In genomic region chr12:108621161-108621560, GRCh38 we compare ENCODE assay signal across 22 cellular contexts. TPM values are rescaled to one million over a fixed set of nuclear protein-coding genes. Genes with fewer than 3 reads are reported as not detected.
DNase-seq lines count a peak whose midpoint lies in the region; FAIRE-seq and TF ChIP-seq lines count a peak whose summit lies in the region.
"Had no signal": no experiment of that assay in that cellular context is flagged by ENCODE, and none has a peak within 500 bp of the region (broad histone marks: within the 10 kb centered on the region; RNA-seq: fewer than 3 reads in every experiment).

No MANE protein-coding gene starts in this region.

- no peaks in the 10 kb centered on the region for H3K27me3 Mint-ChIP-seq in activated CD4-positive, alpha-beta T cell treated with anti-CD3 and anti-CD28 coated beads, Interleukin-2, amount 10 ng/mL, durations not matched to agents 7 days and 5 days
- no peaks in the 10 kb centered on the region for H3K27me3 Mint-ChIP-seq in activated T-helper 1 cell treated with anti-CD3 and anti-CD28 coated beads, Interleukin-12 subunit alpha, Interleukin-12 subunit beta, Interleukin-2, Interleukin-4 antibody, amounts not matched to agents 30 ng/mL and 10 ng/mL and 1 ng/mL, durations not matched to agents 14 hours and 24 hours and 36 hours (ENCODE audit: insufficient read depth)
- H3K27me3 Mint-ChIP-seq in osteocyte (ENCODE audit: unreplicated experiment), result no peaks in the 10 kb centered on the region

- H3K4me1 ChIP-seq in endothelial cell of umbilical vein (ENCODE audit: control insufficient read depth, extremely low read depth, insufficient read depth, low read length) (peaks cover 13% of the 10 kb centered on the region), right atrium auricular region (peaks cover 0 to 28% of the 10 kb centered on the region in 2 donors)
- H3K4me1 ChIP-seq: testis had no signal

- FAIRE-seq in endothelial cell of umbilical vein (lab: Jason Lieb, UNC) (no peak), GM12892 (lab: Jason Lieb, UNC) (no peak)
- FAIRE-seq: A549, frontal cortex had no signal

- no peaks in the 10 kb centered on the region for H4K20me1 ChIP-seq in endothelial cell of umbilical vein (replicated peaks; ENCODE audit: control insufficient read depth, extremely low read depth, insufficient read depth, low read length)
- H4K20me1 ChIP-seq: BLaER1 treated with 17β-estradiol and CSF1 and Interleukin-3, amounts not matched to agents 10 nM and 100 nM had no signal

- H3K9ac ChIP-seq in endothelial cell of umbilical vein (replicated peaks; ENCODE audit: extremely low read depth, insufficient read depth, low read length), result no peak overlapping the region
- H3K9ac ChIP-seq: GM23248 had no signal

- H3K36me3 ChIP-seq in endothelial cell of umbilical vein (ENCODE audit: control insufficient read depth in 2 of 2, extremely low read depth in 1 of 2, insufficient read depth in 2 of 2, low read length in 2 of 2) (no peaks in the 10 kb centered on the region), right atrium auricular region (no peaks in the 10 kb centered on the region)
- H3K36me3 ChIP-seq: MG63, sigmoid colon had no signal

- H3K9me1 ChIP-seq in endothelial cell of umbilical vein (replicated peaks; ENCODE audit: control insufficient read depth, extremely low read depth, insufficient read depth, low read length), result no peaks in the 10 kb centered on the region

- no peak for TF ChIP-seq CTCF in endothelial cell of umbilical vein (IDR thresholded peaks at IDR 0.05; ENCODE audit: extremely low read depth in 1 of 2, insufficient read depth in 1 of 2, low read depth in 1 of 2, low read length in 2 of 2)
- TF ChIP-seq CTCF in osteocyte (IDR thresholded peaks at IDR 0.05), result no peak
- no peak for TF ChIP-seq CTCF in right atrium auricular region (IDR thresholded peaks at IDR 0.05)

- peaks cover 78% of the 10 kb centered on the region for H3K4me1 Mint-ChIP-seq in activated CD4-positive, alpha-beta T cell treated with anti-CD3 and anti-CD28 coated beads, Interleukin-2, amount 10 ng/mL, durations not matched to agents 7 days and 5 days
- peaks cover 68% of the 10 kb centered on the region for H3K4me1 Mint-ChIP-seq in activated T-helper 1 cell treated with anti-CD3 and anti-CD28 coated beads, Interleukin-12 subunit alpha, Interleukin-12 subunit beta, Interleukin-2, Interleukin-4 antibody, amounts not matched to agents 30 ng/mL and 10 ng/mL and 1 ng/mL, durations not matched to agents 14 hours and 24 hours and 36 hours (ENCODE audit: low read depth)
- H3K4me1 Mint-ChIP-seq in osteocyte (ENCODE audit: unreplicated experiment), result peaks cover 19% of the 10 kb centered on the region

- H3K79me2 ChIP-seq in endothelial cell of umbilical vein (ENCODE audit: control insufficient read depth, insufficient read depth, low read length), result no peaks in the 10 kb centered on the region

- no TSS peak for BruUV-seq in endothelial cell of umbilical vein (replicated peaks; lab: Mats Ljungman, UMichigan)

- no peak overlapping the region for H3K4me3 Mint-ChIP-seq in activated CD4-positive, alpha-beta T cell treated with anti-CD3 and anti-CD28 coated beads, Interleukin-2, amount 10 ng/mL, durations not matched to agents 7 days and 5 days
- H3K4me3 Mint-ChIP-seq in activated T-helper 1 cell treated with anti-CD3 and anti-CD28 coated beads, Interleukin-12 subunit alpha, Interleukin-12 subunit beta, Interleukin-2, Interleukin-4 antibody, amounts not matched to agents 30 ng/mL and 10 ng/mL and 1 ng/mL, durations not matched to agents 14 hours and 24 hours and 36 hours, result no peak overlapping the region
- no peak overlapping the region for H3K4me3 Mint-ChIP-seq in osteocyte (ENCODE audit: unreplicated experiment)

- intact Hi-C loops in activated T-helper 1 cell treated with anti-CD3 and anti-CD28 coated beads, Interleukin-12 subunit alpha, Interleukin-12 subunit beta, Interleukin-2, Interleukin-4 antibody, amounts not matched to agents 30 ng/mL and 10 ng/mL and 1 ng/mL, durations not matched to agents 14 hours and 24 hours and 36 hours (cut with micrococcal nuclease), result no loop called here
- intact Hi-C loops in endothelial cell of umbilical vein (cut with micrococcal nuclease), result no loop called here

- H3K27ac ChIP-seq in endothelial cell of umbilical vein (ENCODE audit: insufficient read depth, low read depth, low read length) (no peak overlapping the region), right atrium auricular region (no peak overlapping the region)
- H3K27ac ChIP-seq: A549, GM23248, sigmoid colon, testis had no signal

- H2AFZ ChIP-seq in endothelial cell of umbilical vein (ENCODE audit: low read depth, low read length), result no peak overlapping the region
- H2AFZ ChIP-seq: GM23248 had no signal

- no peaks in the 10 kb centered on the region for H3K9me3 ChIP-seq in endothelial cell of umbilical vein (replicated peaks; ENCODE audit: control insufficient read depth, insufficient read depth, low read length)
- no peaks in the 10 kb centered on the region for H3K9me3 ChIP-seq in right atrium auricular region
- H3K9me3 ChIP-seq: A549, MG63, sigmoid colon, testis had no signal

- H3K27ac Mint-ChIP-seq in activated CD4-positive, alpha-beta T cell treated with anti-CD3 and anti-CD28 coated beads, Interleukin-2, amount 10 ng/mL, durations not matched to agents 7 days and 5 days, result peak overlapping the region; percentile 54
- peak overlapping the region; percentile 67 for H3K27ac Mint-ChIP-seq in activated T-helper 1 cell treated with anti-CD3 and anti-CD28 coated beads, Interleukin-12 subunit alpha, Interleukin-12 subunit beta, Interleukin-2, Interleukin-4 antibody, amounts not matched to agents 30 ng/mL and 10 ng/mL and 1 ng/mL, durations not matched to agents 14 hours and 24 hours and 36 hours
- H3K27ac Mint-ChIP-seq in osteocyte (ENCODE audit: unreplicated experiment), result peak overlapping the region; percentile 9

- peaks cover 76% of the 10 kb centered on the region for H3K36me3 Mint-ChIP-seq in activated CD4-positive, alpha-beta T cell treated with anti-CD3 and anti-CD28 coated beads, Interleukin-2, amount 10 ng/mL, durations not matched to agents 7 days and 5 days (ENCODE audit: low read depth)
- H3K36me3 Mint-ChIP-seq in activated T-helper 1 cell treated with anti-CD3 and anti-CD28 coated beads, Interleukin-12 subunit alpha, Interleukin-12 subunit beta, Interleukin-2, Interleukin-4 antibody, amounts not matched to agents 30 ng/mL and 10 ng/mL and 1 ng/mL, durations not matched to agents 14 hours and 24 hours and 36 hours (ENCODE audit: low read depth), result peaks cover 58% of the 10 kb centered on the region
- no peaks in the 10 kb centered on the region for H3K36me3 Mint-ChIP-seq in osteocyte (ENCODE audit: unreplicated experiment)

- DNase-seq in activated CD4-positive, alpha-beta T cell treated with anti-CD3 and anti-CD28 coated beads, Interleukin-2, amount 10 ng/mL, durations not matched to agents 7 days and 5 days, result no peak
- DNase-seq in activated CD4-positive, alpha-beta T cell treated with anti-CD3 and anti-CD28 coated beads, Interleukin-2, amount 50 U/mL, for 48 hours, result no peak
- DNase-seq in activated T-helper 1 cell treated with anti-CD3 and anti-CD28 coated beads, Interleukin-12 subunit alpha, Interleukin-12 subunit beta, Interleukin-2, Interleukin-4 antibody, amounts not matched to agents 30 ng/mL and 10 ng/mL and 1 ng/mL, durations not matched to agents 14 hours and 24 hours and 36 hours (ENCODE audit: low spot score), result no peak
- DNase-seq in endothelial cell of umbilical vein (ENCODE audit: low read depth, low spot score), result peak; percentile 32
- DNase-seq in osteocyte (ENCODE audit: extremely low spot score, unreplicated experiment), result no peak
- DNase-seq in GM12892 (ENCODE audit: insufficient read length), result no peak
- no peak for DNase-seq in right atrium auricular region (ENCODE audit: low spot score)
- no peak for DNase-seq in hepatic stellate cell (ENCODE audit: low spot score)
- DNase-seq: activated CD8-positive, alpha-beta memory T cell treated with anti-CD3 and anti-CD28 coated beads for 24 hours; anterior cingulate cortex; GDM1; GM23248; hypothalamus; islet precursor cell; MG63; NCI-H1436 treated with DMSO at 0.1 percent for 48 hours; NCI-H748 treated with DMSO at 0.1 percent for 48 hours; sigmoid colon; testis had no signal

- H3K27me3 ChIP-seq in endothelial cell of umbilical vein (ENCODE audit: control insufficient read depth in 2 of 2, insufficient read depth in 2 of 2, low read length in 2 of 2) (no peaks in the 10 kb centered on the region), right atrium auricular region (no peaks in the 10 kb centered on the region)
- H3K27me3 ChIP-seq: BLaER1 treated with 17β-estradiol and CSF1 and Interleukin-3, amounts not matched to agents 10 nM and 100 nM; MG63; sigmoid colon; testis had no signal

- H3K9me3 Mint-ChIP-seq in activated CD4-positive, alpha-beta T cell treated with anti-CD3 and anti-CD28 coated beads, Interleukin-2, amount 10 ng/mL, durations not matched to agents 7 days and 5 days, result peaks cover 9% of the 10 kb centered on the region
- H3K9me3 Mint-ChIP-seq in activated T-helper 1 cell treated with anti-CD3 and anti-CD28 coated beads, Interleukin-12 subunit alpha, Interleukin-12 subunit beta, Interleukin-2, Interleukin-4 antibody, amounts not matched to agents 30 ng/mL and 10 ng/mL and 1 ng/mL, durations not matched to agents 14 hours and 24 hours and 36 hours, result peaks cover 9% of the 10 kb centered on the region
- no peaks in the 10 kb centered on the region for H3K9me3 Mint-ChIP-seq in osteocyte (ENCODE audit: unreplicated experiment)

- dilution Hi-C loops in endothelial cell of umbilical vein (cut with MboI; ENCODE audit: extremely low pct_ligation_motif_present, low sequenced_read_pairs), result no loop called here

- no peak overlapping the region for H3K4me3 ChIP-seq in endothelial cell of umbilical vein (replicated peaks in 1 of 3; ENCODE audit: insufficient read depth in 1 of 3, low read depth in 1 of 3, low read length in 3 of 3)
- H3K4me3 ChIP-seq in right atrium auricular region, result no peak overlapping the region
- H3K4me3 ChIP-seq: A549; BLaER1 treated with 17β-estradiol and CSF1 and Interleukin-3, amounts not matched to agents 10 nM and 100 nM; GM23248; MG63; sigmoid colon; testis had no signal

- TF ChIP-seq POLR2A in endothelial cell of umbilical vein (IDR thresholded peaks at IDR 0.05; ENCODE audit: low read depth, low read length), result no peak
- TF ChIP-seq POLR2A in GM12892 (IDR thresholded peaks at IDR 0.05; ENCODE audit: low read depth, low read length), result no peak

- POLR2A ChIA-PET in activated CD4-positive, alpha-beta T cell treated with anti-CD3 and anti-CD28 coated beads, Interleukin-2, amount 10 ng/mL, durations not matched to agents 7 days and 5 days (lab: Charles Lee), result no interaction called here
- POLR2A ChIA-PET in endothelial cell of umbilical vein (lab: Charles Lee), result interaction anchor here (0.7 kb wide), 1 partner anchor 16 kb away, joined by 4 read pairs; no protein-coding TSS in a partner anchor

- no peak overlapping the region for H3K4me2 ChIP-seq in endothelial cell of umbilical vein (ENCODE audit: insufficient read depth, low read length)
- H3K4me2 ChIP-seq: A549 had no signal

- CTCF ChIA-PET in activated CD4-positive, alpha-beta T cell treated with anti-CD3 and anti-CD28 coated beads, Interleukin-2, amount 10 ng/mL, durations not matched to agents 7 days and 5 days (lab: Charles Lee), result interaction anchor here (1.6 to 7.9 kb wide), 3 partner anchors 10 to 55 kb away, joined by 6 to 115 read pairs (median 105); partner anchors contain the start of genes ISCU, SART3 and SELPLG
- CTCF ChIA-PET in endothelial cell of umbilical vein (lab: Charles Lee), result interaction anchor here (0.7 to 4.3 kb wide), 6 partner anchors 11 to 182 kb away, joined by 3 to 48 read pairs (median 3); no protein-coding TSS in a partner anchor

RNA-seq across cellular contexts. Expression of gene SELPLG, which starts 12.5 kb away (rescaled TPM):
- total RNA-seq in activated CD4-positive, alpha-beta T cell treated with anti-CD3 and anti-CD28 coated beads, Interleukin-2, amount 10 ng/mL, durations not matched to agents 7 days and 5 days, result 100 to 1,000 TPM; 207 to 214 TPM
- total RNA-seq in activated T-helper 1 cell treated with anti-CD3 and anti-CD28 coated beads, Interleukin-12 subunit alpha, Interleukin-12 subunit beta, Interleukin-2, Interleukin-4 antibody, amounts not matched to agents 30 ng/mL and 10 ng/mL and 1 ng/mL, durations not matched to agents 14 hours and 24 hours and 36 hours, result 51.9 and 53.5 TPM in 2 replicates
- 0.62 and 1.2 TPM in 2 replicates for total RNA-seq in endothelial cell of umbilical vein
- polyA plus RNA-seq in endothelial cell of umbilical vein, result 1.0 and 1.8 TPM in 2 replicates
- polyA plus RNA-seq in endothelial cell of umbilical vein (2011; cell fraction: cytosol; rRNA removed), result 0.52 and 0.71 TPM in 2 replicates
- 1.0 and 1.6 TPM in 2 replicates for polyA plus RNA-seq in endothelial cell of umbilical vein (2011; cell fraction: nucleus; rRNA removed)
- polyA plus RNA-seq in endothelial cell of umbilical vein (2012), result 0.29 and 0.68 TPM in 2 replicates
- polyA minus RNA-seq in endothelial cell of umbilical vein, result 0.34 and 0.62 TPM in 2 replicates
- polyA minus RNA-seq in endothelial cell of umbilical vein (2011; cell fraction: cytosol; rRNA and poly(A)+ RNA removed), result 1.1 TPM
- 0.53 and 0.91 TPM in 2 replicates for polyA minus RNA-seq in endothelial cell of umbilical vein (2011; cell fraction: nucleus; rRNA and poly(A)+ RNA removed)
- total RNA-seq in osteocyte, result 0.59 and 0.78 TPM in 2 replicates
- 18.3 TPM for polyA plus RNA-seq in GM12892 (2012; ENCODE audit: missing spikeins)
- 1 to 10 TPM; 3.7 to 7.7 TPM for total RNA-seq in right atrium auricular region

RNA-seq across cellular contexts. Expression of gene TMEM119, which starts 23.3 kb away (rescaled TPM):
- total RNA-seq in activated CD4-positive, alpha-beta T cell treated with anti-CD3 and anti-CD28 coated beads, Interleukin-2, amount 10 ng/mL, durations not matched to agents 7 days and 5 days, result 1 to 10 TPM; 1.2 to 1.7 TPM
- total RNA-seq in activated T-helper 1 cell treated with anti-CD3 and anti-CD28 coated beads, Interleukin-12 subunit alpha, Interleukin-12 subunit beta, Interleukin-2, Interleukin-4 antibody, amounts not matched to agents 30 ng/mL and 10 ng/mL and 1 ng/mL, durations not matched to agents 14 hours and 24 hours and 36 hours, result 0.12 TPM in 1 of 2 replicates, not detected in the other
- total RNA-seq in endothelial cell of umbilical vein (not detected in 2 replicates), osteocyte (54.0 and 58.8 TPM in 2 replicates), right atrium auricular region (1 to 10 TPM; 1.8 to 5.5 TPM)
- polyA plus RNA-seq in endothelial cell of umbilical vein, result not detected in 2 replicates
- polyA plus RNA-seq in endothelial cell of umbilical vein (2011; cell fraction: cytosol; rRNA removed), result not detected in 2 replicates
- polyA plus RNA-seq in endothelial cell of umbilical vein (2011; cell fraction: nucleus; rRNA removed), result not detected in 2 replicates
- not detected in 2 replicates for polyA plus RNA-seq in endothelial cell of umbilical vein (2012)
- not detected in 2 replicates for polyA minus RNA-seq in endothelial cell of umbilical vein
- polyA minus RNA-seq in endothelial cell of umbilical vein (2011; cell fraction: cytosol; rRNA and poly(A)+ RNA removed), result not detected
- polyA minus RNA-seq in endothelial cell of umbilical vein (2011; cell fraction: nucleus; rRNA and poly(A)+ RNA removed), result not detected in 2 replicates
- polyA plus RNA-seq in GM12892 (2012; ENCODE audit: missing spikeins), result 0.23 TPM
- polyA plus RNA-seq: A549 had no signal

RNA-seq across cellular contexts. Expression of gene ISCU, which starts 58.8 kb away (rescaled TPM):
- 10 to 100 TPM; 60.8 to 66.0 TPM for total RNA-seq in activated CD4-positive, alpha-beta T cell treated with anti-CD3 and anti-CD28 coated beads, Interleukin-2, amount 10 ng/mL, durations not matched to agents 7 days and 5 days
- 73.8 and 74.9 TPM in 2 replicates for total RNA-seq in activated T-helper 1 cell treated with anti-CD3 and anti-CD28 coated beads, Interleukin-12 subunit alpha, Interleukin-12 subunit beta, Interleukin-2, Interleukin-4 antibody, amounts not matched to agents 30 ng/mL and 10 ng/mL and 1 ng/mL, durations not matched to agents 14 hours and 24 hours and 36 hours
- total RNA-seq in endothelial cell of umbilical vein (74.8 and 75.0 TPM in 2 replicates), osteocyte (93.9 and 103 TPM in 2 replicates), right atrium auricular region (100 to 1,000 TPM; 421 to 433 TPM)
- polyA plus RNA-seq in endothelial cell of umbilical vein, result 65.0 and 78.6 TPM in 2 replicates
- polyA plus RNA-seq in endothelial cell of umbilical vein (2011; cell fraction: cytosol; rRNA removed), result 88.6 and 96.2 TPM in 2 replicates
- 193 and 227 TPM in 2 replicates for polyA plus RNA-seq in endothelial cell of umbilical vein (2011; cell fraction: nucleus; rRNA removed)
- 98.1 and 134 TPM in 2 replicates for polyA plus RNA-seq in endothelial cell of umbilical vein (2012)
- 57.8 and 58.6 TPM in 2 replicates for polyA minus RNA-seq in endothelial cell of umbilical vein
- polyA minus RNA-seq in endothelial cell of umbilical vein (2011; cell fraction: cytosol; rRNA and poly(A)+ RNA removed), result 28.8 TPM
- polyA minus RNA-seq in endothelial cell of umbilical vein (2011; cell fraction: nucleus; rRNA and poly(A)+ RNA removed), result 26.9 and 38.7 TPM in 2 replicates
- 136 TPM for polyA plus RNA-seq in GM12892 (2012; ENCODE audit: missing spikeins)

Comparison
In these comparisons a context has a peak if more than half of its experiments do, and no peak if none do; other contexts are left out.
1. H3K27ac Mint-ChIP-seq: peak in every context shown above with its lines; median percentile 67 in activated T-helper 1 cell treated with anti-CD3 and anti-CD28 coated beads, Interleukin-12 subunit alpha, Interleukin-12 subunit beta, Interleukin-2, Interleukin-4 antibody, amounts not matched to agents 30 ng/mL and 10 ng/mL and 1 ng/mL, durations not matched to agents 14 hours and 24 hours and 36 hours; 54 in activated CD4-positive, alpha-beta T cell treated with anti-CD3 and anti-CD28 coated beads, Interleukin-2, amount 10 ng/mL, durations not matched to agents 7 days and 5 days; 9 in osteocyte.